ENCODE assay signal across 2 cellular contexts in the genomic region with DNA sequence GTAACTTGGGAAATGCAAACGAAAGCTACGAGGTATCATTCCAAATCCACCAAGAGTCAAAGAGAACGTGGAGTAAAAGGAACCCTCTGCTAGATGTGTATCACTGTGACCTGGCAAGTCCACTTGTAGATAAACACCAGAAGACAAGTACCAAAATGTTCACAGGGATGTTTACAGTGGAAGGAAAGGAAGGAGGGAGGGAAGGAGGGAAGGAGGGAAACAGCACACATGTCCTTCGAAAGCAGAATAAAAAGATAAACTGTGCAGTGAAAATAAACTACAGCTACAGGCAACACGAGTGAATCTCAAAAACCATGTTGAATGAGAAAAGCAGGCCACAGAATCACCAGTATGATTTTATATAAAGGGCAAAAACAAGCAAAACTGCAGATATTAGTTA.
TF ChIP-seq lines count a peak whose summit lies in the region.

No MANE protein-coding gene starts in this region.

TF ChIP-seq in endothelial cell of umbilical vein, 7 proteins besides CTCF, POLR2A, EP300 and RAD21:
- TF ChIP-seq JUN (IDR thresholded peaks at IDR 0.05; ENCODE audit: borderline replicate concordance, insufficient read depth, insufficient read length, low read depth) (no peak), GATA2 (IDR thresholded peaks at IDR 0.05; ENCODE audit: insufficient read depth, insufficient read length, low read depth, low read length) (no peak), EZH2 (IDR thresholded peaks at IDR 0.05; ENCODE audit: borderline replicate concordance, low read depth, low read length, severe bottlenecking) (no peak), FOS (IDR thresholded peaks at IDR 0.05; ENCODE audit: borderline replicate concordance, insufficient read depth, low read length) (no peak), MYC (IDR thresholded peaks at IDR 0.05; ENCODE audit: low read depth, low read length) (no peak), POLR2AphosphoS5 (IDR thresholded peaks at IDR 0.05; ENCODE audit: insufficient read depth, low read depth, low read length) (no peak)
- TF ChIP-seq, protein P1, sequence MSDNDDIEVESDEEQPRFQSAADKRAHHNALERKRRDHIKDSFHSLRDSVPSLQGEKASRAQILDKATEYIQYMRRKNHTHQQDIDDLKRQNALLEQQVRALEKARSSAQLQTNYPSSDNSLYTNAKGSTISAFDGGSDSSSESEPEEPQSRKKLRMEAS (IDR thresholded peaks at IDR 0.05; ENCODE audit: insufficient read depth, insufficient read length) = no peak
TF ChIP-seq in endothelial cell of umbilical vein: peak in this region for 0.

TF ChIP-seq in HepG2, 621 proteins besides CTCF, POLR2A, EP300 and RAD21:
- TF ChIP-seq, protein P2, sequence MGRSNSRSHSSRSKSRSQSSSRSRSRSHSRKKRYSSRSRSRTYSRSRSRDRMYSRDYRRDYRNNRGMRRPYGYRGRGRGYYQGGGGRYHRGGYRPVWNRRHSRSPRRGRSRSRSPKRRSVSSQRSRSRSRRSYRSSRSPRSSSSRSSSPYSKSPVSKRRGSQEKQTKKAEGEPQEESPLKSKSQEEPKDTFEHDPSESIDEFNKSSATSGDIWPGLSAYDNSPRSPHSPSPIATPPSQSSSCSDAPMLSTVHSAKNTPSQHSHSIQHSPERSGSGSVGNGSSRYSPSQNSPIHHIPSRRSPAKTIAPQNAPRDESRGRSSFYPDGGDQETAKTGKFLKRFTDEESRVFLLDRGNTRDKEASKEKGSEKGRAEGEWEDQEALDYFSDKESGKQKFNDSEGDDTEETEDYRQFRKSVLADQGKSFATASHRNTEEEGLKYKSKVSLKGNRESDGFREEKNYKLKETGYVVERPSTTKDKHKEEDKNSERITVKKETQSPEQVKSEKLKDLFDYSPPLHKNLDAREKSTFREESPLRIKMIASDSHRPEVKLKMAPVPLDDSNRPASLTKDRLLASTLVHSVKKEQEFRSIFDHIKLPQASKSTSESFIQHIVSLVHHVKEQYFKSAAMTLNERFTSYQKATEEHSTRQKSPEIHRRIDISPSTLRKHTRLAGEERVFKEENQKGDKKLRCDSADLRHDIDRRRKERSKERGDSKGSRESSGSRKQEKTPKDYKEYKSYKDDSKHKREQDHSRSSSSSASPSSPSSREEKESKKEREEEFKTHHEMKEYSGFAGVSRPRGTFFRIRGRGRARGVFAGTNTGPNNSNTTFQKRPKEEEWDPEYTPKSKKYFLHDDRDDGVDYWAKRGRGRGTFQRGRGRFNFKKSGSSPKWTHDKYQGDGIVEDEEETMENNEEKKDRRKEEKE (IDR thresholded peaks at IDR 0.05) = no peak
- TF ChIP-seq, protein P3, sequence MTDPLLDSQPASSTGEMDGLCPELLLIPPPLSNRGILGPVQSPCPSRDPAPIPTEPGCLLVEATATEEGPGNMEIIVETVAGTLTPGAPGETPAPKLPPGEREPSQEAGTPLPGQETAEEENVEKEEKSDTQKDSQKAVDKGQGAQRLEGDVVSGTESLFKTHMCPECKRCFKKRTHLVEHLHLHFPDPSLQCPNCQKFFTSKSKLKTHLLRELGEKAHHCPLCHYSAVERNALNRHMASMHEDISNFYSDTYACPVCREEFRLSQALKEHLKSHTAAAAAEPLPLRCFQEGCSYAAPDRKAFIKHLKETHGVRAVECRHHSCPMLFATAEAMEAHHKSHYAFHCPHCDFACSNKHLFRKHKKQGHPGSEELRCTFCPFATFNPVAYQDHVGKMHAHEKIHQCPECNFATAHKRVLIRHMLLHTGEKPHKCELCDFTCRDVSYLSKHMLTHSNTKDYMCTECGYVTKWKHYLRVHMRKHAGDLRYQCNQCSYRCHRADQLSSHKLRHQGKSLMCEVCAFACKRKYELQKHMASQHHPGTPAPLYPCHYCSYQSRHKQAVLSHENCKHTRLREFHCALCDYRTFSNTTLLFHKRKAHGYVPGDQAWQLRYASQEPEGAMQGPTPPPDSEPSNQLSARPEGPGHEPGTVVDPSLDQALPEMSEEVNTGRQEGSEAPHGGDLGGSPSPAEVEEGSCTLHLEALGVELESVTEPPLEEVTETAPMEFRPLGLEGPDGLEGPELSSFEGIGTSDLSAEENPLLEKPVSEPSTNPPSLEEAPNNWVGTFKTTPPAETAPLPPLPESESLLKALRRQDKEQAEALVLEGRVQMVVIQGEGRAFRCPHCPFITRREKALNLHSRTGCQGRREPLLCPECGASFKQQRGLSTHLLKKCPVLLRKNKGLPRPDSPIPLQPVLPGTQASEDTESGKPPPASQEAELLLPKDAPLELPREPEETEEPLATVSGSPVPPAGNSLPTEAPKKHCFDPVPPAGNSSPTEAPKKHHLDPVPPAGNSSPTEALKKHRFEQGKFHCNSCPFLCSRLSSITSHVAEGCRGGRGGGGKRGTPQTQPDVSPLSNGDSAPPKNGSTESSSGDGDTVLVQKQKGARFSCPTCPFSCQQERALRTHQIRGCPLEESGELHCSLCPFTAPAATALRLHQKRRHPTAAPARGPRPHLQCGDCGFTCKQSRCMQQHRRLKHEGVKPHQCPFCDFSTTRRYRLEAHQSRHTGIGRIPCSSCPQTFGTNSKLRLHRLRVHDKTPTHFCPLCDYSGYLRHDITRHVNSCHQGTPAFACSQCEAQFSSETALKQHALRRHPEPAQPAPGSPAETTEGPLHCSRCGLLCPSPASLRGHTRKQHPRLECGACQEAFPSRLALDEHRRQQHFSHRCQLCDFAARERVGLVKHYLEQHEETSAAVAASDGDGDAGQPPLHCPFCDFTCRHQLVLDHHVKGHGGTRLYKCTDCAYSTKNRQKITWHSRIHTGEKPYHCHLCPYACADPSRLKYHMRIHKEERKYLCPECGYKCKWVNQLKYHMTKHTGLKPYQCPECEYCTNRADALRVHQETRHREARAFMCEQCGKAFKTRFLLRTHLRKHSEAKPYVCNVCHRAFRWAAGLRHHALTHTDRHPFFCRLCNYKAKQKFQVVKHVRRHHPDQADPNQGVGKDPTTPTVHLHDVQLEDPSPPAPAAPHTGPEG (CRISPR knock-in tag; IDR thresholded peaks at IDR 0.05) = no peak
- no peak for TF ChIP-seq RXRA (CRISPR knock-in tag; IDR thresholded peaks at IDR 0.05)
- no peak for TF ChIP-seq FOXM1 (CRISPR knock-in tag; IDR thresholded peaks at IDR 0.05)
- TF ChIP-seq JARID2 (CRISPR knock-in tag; IDR thresholded peaks at IDR 0.05; ENCODE audit: insufficient replicate concordance) = no peak
- TF ChIP-seq FOXP1 (IDR thresholded peaks at IDR 0.05) = no peak
- TF ChIP-seq FOXP1 (CRISPR knock-in tag; IDR thresholded peaks at IDR 0.05) = no peak
- TF ChIP-seq ZNF615 (CRISPR knock-in tag; IDR thresholded peaks at IDR 0.05; ENCODE audit: borderline replicate concordance) = no peak
- TF ChIP-seq ZNF446 (CRISPR knock-in tag; IDR thresholded peaks at IDR 0.05) = no peak
- TF ChIP-seq, protein P4, sequence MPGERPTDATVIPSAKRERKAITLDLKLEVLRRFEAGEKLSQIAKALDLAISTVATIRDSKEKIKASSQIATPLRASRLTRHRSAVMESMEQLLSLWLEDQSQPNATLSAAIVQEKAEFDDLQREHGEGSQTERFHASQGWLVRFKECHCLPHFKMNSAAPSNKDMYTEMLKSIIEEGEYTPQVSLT (CRISPR knock-in tag; IDR thresholded peaks at IDR 0.05; ENCODE audit: borderline replicate concordance, low read depth) = no peak
- no peak for TF ChIP-seq GTF3A (CRISPR knock-in tag; conservative IDR thresholded peaks at IDR 0.05)
- no peak for TF ChIP-seq ARNTL (CRISPR knock-in tag; IDR thresholded peaks at IDR 0.05)
- TF ChIP-seq, protein P5, sequence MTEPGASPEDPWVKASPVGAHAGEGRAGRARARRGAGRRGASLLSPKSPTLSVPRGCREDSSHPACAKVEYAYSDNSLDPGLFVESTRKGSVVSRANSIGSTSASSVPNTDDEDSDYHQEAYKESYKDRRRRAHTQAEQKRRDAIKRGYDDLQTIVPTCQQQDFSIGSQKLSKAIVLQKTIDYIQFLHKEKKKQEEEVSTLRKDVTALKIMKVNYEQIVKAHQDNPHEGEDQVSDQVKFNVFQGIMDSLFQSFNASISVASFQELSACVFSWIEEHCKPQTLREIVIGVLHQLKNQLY (CRISPR knock-in tag; IDR thresholded peaks at IDR 0.05) = no peak
- TF ChIP-seq TCF12 (IDR thresholded peaks at IDR 0.05) = no peak
- TF ChIP-seq TCF12 (CRISPR knock-in tag; IDR thresholded peaks at IDR 0.05) = no peak
- no peak for TF ChIP-seq ZEB1 (IDR thresholded peaks at IDR 0.05; ENCODE audit: insufficient replicate concordance, low read depth)
- TF ChIP-seq, protein P6, sequence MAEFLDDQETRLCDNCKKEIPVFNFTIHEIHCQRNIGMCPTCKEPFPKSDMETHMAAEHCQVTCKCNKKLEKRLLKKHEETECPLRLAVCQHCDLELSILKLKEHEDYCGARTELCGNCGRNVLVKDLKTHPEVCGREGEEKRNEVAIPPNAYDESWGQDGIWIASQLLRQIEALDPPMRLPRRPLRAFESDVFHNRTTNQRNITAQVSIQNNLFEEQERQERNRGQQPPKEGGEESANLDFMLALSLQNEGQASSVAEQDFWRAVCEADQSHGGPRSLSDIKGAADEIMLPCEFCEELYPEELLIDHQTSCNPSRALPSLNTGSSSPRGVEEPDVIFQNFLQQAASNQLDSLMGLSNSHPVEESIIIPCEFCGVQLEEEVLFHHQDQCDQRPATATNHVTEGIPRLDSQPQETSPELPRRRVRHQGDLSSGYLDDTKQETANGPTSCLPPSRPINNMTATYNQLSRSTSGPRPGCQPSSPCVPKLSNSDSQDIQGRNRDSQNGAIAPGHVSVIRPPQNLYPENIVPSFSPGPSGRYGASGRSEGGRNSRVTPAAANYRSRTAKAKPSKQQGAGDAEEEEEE (CRISPR knock-in tag; IDR thresholded peaks at IDR 0.05; ENCODE audit: borderline replicate concordance) = no peak
- TF ChIP-seq ZNF205 (CRISPR knock-in tag; IDR thresholded peaks at IDR 0.05) = no peak
- TF ChIP-seq NR2F1 (CRISPR knock-in tag; IDR thresholded peaks at IDR 0.05) = no peak
- TF ChIP-seq ZNF20 (CRISPR knock-in tag; IDR thresholded peaks at IDR 0.05) = no peak
- TF ChIP-seq, protein P7, sequence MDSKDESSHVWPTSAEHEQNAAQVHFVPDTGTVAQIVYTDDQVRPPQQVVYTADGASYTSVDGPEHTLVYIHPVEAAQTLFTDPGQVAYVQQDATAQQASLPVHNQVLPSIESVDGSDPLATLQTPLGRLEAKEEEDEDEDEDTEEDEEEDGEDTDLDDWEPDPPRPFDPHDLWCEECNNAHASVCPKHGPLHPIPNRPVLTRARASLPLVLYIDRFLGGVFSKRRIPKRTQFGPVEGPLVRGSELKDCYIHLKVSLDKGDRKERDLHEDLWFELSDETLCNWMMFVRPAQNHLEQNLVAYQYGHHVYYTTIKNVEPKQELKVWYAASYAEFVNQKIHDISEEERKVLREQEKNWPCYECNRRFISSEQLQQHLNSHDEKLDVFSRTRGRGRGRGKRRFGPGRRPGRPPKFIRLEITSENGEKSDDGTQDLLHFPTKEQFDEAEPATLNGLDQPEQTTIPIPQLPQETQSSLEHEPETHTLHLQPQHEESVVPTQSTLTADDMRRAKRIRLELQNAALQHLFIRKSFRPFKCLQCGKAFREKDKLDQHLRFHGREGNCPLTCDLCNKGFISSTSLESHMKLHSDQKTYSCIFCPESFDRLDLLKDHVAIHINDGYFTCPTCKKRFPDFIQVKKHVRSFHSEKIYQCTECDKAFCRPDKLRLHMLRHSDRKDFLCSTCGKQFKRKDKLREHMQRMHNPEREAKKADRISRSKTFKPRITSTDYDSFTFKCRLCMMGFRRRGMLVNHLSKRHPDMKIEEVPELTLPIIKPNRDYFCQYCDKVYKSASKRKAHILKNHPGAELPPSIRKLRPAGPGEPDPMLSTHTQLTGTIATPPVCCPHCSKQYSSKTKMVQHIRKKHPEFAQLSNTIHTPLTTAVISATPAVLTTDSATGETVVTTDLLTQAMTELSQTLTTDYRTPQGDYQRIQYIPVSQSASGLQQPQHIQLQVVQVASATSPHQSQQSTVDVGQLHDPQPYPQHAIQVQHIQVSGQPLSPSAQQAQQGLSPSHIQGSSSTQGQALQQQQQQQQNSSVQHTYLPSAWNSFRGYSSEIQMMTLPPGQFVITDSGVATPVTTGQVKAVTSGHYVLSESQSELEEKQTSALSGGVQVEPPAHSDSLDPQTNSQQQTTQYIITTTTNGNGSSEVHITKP (CRISPR knock-in tag; IDR thresholded peaks at IDR 0.05; ENCODE audit: low read depth) = no peak
- TF ChIP-seq PRPF4 (IDR thresholded peaks at IDR 0.05; ENCODE audit: low read depth, low read length, poor library complexity, severe bottlenecking) = no peak
